8 cellular contexts compared by ENCODE assay signal in genomic region chr3:169764453-169765280, GRCh38. TPM values are rescaled to one million over a fixed set of nuclear protein-coding genes. Genes with fewer than 3 reads are reported as not detected.
DNase-seq lines count a peak whose midpoint lies in the region; ATAC-seq and TF ChIP-seq lines count a peak whose summit lies in the region.

Gene TERC, minus strand, starts transcription at chr3:169765060.

- H3K27me3 ChIP-seq in adipocyte (replicated peaks; ENCODE audit: control insufficient read depth, insufficient read depth, low read length) (no peaks in the 10 kb centered on the region), parathyroid adenoma (ENCODE audit: control insufficient read depth, insufficient read depth, low read length) (no peaks in the 10 kb centered on the region), tibial artery (no peaks in the 10 kb centered on the region)

- POLR2A ChIA-PET in GM10248 (lab: Yijun Ruan, JAX) = interaction anchor here (0.6 kb wide), 1 partner anchor 202 kb away, joined by 4 read pairs; the partner anchor contains the start of gene SEC62

- H3K27me3 Mint-ChIP-seq in HFFc6 (ENCODE audit: insufficient read depth) = no peaks in the 10 kb centered on the region; the same call in 1 of the 2 replicates

- H3K4me2 ChIP-seq in parathyroid adenoma (ENCODE audit: low read length) = peak within 1 kb of the TSS; percentile 18

- H3K4me1 ChIP-seq in adipocyte (ENCODE audit: control insufficient read depth, insufficient read depth, low read length) (peaks cover 36% of the 10 kb centered on the region), parathyroid adenoma (no peaks in the 10 kb centered on the region), tibial artery (peaks cover 0 to 10% (median 5%) of the 10 kb centered on the region in 4 donors)

- peak within 1 kb of the TSS; percentile 97 for H3K4me3 ChIP-seq in adipocyte (ENCODE audit: low read length)
- peak within 1 kb of the TSS; percentile 55 for H3K4me3 ChIP-seq in parathyroid adenoma (ENCODE audit: low read depth, low read length)
- peak within 1 kb of the TSS; percentile 71 to 86 for H3K4me3 ChIP-seq in tibial artery

- peak within 1 kb of the TSS; percentile 96 for H3K4me3 Mint-ChIP-seq in HFFc6

- H3K36me3 ChIP-seq in adipocyte (ENCODE audit: control insufficient read depth, insufficient read depth, low read length, severe bottlenecking) (no peaks in the 10 kb centered on the region), parathyroid adenoma (ENCODE audit: control insufficient read depth, insufficient read depth, low read length) (no peaks in the 10 kb centered on the region), tibial artery (no peaks in the 10 kb centered on the region)

- H3K27ac ChIP-seq in parathyroid adenoma = peak within 1 kb of the TSS; percentile 80
- peak within 1 kb of the TSS; percentile 94 to 96 for H3K27ac ChIP-seq in tibial artery

- ATAC-seq in Right ventricle myocardium superior (ENCODE audit: poor library complexity) = peak; percentile 96

- no peaks in the 10 kb centered on the region for H3K79me2 ChIP-seq in parathyroid adenoma

- DNase-seq in GM10248 (ENCODE audit: extremely low spot score) (peak; percentile 85), HFFc6 (peak; percentile 90), NCI-H1092 (lab: John Stamatoyannopoulos, UW) (peak; percentile 92), SW480 (ENCODE audit: low spot score) (peak; percentile 93), adipocyte (ENCODE audit: low read depth) (peak; percentile 94), Right ventricle myocardium superior (peak; percentile 95), tibial artery (peak; percentile 92 to 96)

- intact Hi-C loops in Right ventricle myocardium superior (cut with DNase I) (no loop called here), tibial artery (cut with DNase I; ENCODE audit: low total_unique reads) (loop anchor here (10.0 kb wide), 2 partner anchors 420 to 590 kb away; partner anchors contain the start of genes PHC3 and SKIL)

- peaks cover 18% of the 10 kb centered on the region for H3K9me3 Mint-ChIP-seq in HFFc6

- H3K4me1 Mint-ChIP-seq in HFFc6 (ENCODE audit: low read depth) = peaks cover 40% of the 10 kb centered on the region

- peak within 1 kb of the TSS; percentile 71 for H2AFZ ChIP-seq in parathyroid adenoma

- H3K27ac Mint-ChIP-seq in HFFc6 = peak within 1 kb of the TSS; percentile 87

- TF ChIP-seq CTCF in GM10248 (IDR thresholded peaks at IDR 0.05; ENCODE audit: control extremely low read depth, extremely low read depth, low read depth, missing control alignments) (no peak), HFFc6 (IDR thresholded peaks at IDR 0.05) (no peak; the same call in 1 of the 2 replicates), parathyroid adenoma (IDR thresholded peaks at IDR 0.05) (no peak), tibial artery (IDR thresholded peaks at IDR 0.05) (peak; percentile 10 to 12)

- H3K9ac ChIP-seq in adipocyte (ENCODE audit: low read length) (peak within 1 kb of the TSS; percentile 99), parathyroid adenoma (no peak within 1 kb of the TSS)

- peaks cover 19% of the 10 kb centered on the region for H3K36me3 Mint-ChIP-seq in HFFc6 (ENCODE audit: low read depth)

- H3K9me3 ChIP-seq in adipocyte (ENCODE audit: control insufficient read depth, low read length) (peaks cover 7% of the 10 kb centered on the region), parathyroid adenoma (ENCODE audit: control insufficient read depth, low read length) (no peaks in the 10 kb centered on the region), tibial artery (no peaks in the 10 kb centered on the region)

- CTCF ChIA-PET in GM10248 (lab: Yijun Ruan, JAX) = interaction anchor here (1.2 kb wide), 1 partner anchor 1084 kb away, joined by 3 read pairs; no protein-coding TSS in a partner anchor

RNA-seq across cellular contexts. Expression of gene TERC, which starts in this region (rescaled TPM):
- 10 to 100 TPM in 5 of 6 experiments, 1 to 10 TPM in 1; 9.7 to 24.5 (median 13.3) TPM for total RNA-seq in HFFc6 (2021; fragmentation: NEBNext Ultra II Directional; extraction: Animal tissue kit (Norgen Biotek cat#: 25700))
- 1.5 TPM for total RNA-seq in Right ventricle myocardium superior

Comparison
In these comparisons a context has a peak if more than half of its experiments do, and no peak if none do; other contexts are left out.
1. Peak in every context shown above with its lines: DNase-seq, ATAC-seq, H3K4me3 ChIP-seq and H3K27ac ChIP-seq.
2. CTCF ChIP-seq: peak in tibial artery (2 of 2); none in GM10248 (single experiment), HFFc6 (single experiment) and parathyroid adenoma (single experiment).